1 cellular context compared by ENCODE assay signal in genomic region chr4:4869731-4870483, GRCh38.
TF ChIP-seq lines count a peak whose summit lies in the region.

No MANE protein-coding gene starts in this region.

TF ChIP-seq in HepG2, 621 proteins besides CTCF, POLR2A, EP300 and RAD21 (continued from another document):
- TF ChIP-seq ZBTB26 (CRISPR knock-in tag; IDR thresholded peaks at IDR 0.05; ENCODE audit: borderline replicate concordance), result no peak
- TF ChIP-seq CEBPB (IDR thresholded peaks at IDR 0.05; ENCODE audit: borderline replicate concordance, low read depth, low read length), result no peak
- TF ChIP-seq ATF7 (IDR thresholded peaks at IDR 0.05), result 0 out of 2 replicates have a peak, but pooled peaks have one; percentile 14
- no peak for TF ChIP-seq ATF7 (CRISPR knock-in tag; IDR thresholded peaks at IDR 0.05)
- TF ChIP-seq MAFG (CRISPR knock-in tag; IDR thresholded peaks at IDR 0.05), result no peak
- TF ChIP-seq AFF4 (CRISPR knock-in tag; IDR thresholded peaks at IDR 0.05), result no peak
